In the genomic region with DNA sequence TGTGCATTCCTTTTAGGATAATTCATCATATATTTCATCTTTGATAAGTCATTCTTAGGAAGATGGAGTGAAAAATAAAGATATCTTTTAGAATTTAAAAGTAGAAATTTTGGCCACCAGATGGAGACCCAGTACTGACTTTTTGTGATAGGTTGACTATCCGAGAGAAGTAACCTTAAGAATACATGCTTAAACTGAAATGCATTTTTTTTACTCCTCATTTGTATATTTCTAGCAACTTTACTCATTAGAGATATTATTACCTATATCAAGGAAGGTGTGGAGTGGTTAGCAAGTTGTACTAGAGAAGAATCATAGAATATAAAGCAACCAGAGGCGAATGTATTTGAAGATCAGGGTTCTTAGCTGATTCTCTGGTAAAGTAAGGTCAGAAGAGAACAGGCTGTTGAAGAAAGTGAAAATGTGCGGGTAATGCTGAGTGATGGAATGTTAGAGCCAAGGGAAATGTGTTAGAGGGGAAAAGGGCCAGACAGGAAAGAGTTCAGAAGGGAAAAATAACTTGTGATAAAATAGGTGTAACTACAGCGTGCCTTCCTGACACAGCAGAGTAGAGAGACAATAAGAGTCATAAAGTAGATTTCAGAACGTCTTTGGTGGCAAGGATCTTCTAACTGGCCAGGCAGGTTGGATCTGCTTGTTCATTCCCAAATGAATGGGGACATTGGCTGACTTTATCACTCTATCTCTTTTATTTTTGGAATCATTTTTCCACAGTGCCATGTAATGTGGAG, we compare ENCODE assay signal across 9 cellular contexts. TPM values are rescaled to one million over a fixed set of nuclear protein-coding genes. Genes with fewer than 3 reads are reported as not detected.
DNase-seq lines count a peak whose midpoint lies in the region; ATAC-seq and TF ChIP-seq lines count a peak whose summit lies in the region.
"Had no signal": no experiment of that assay in that cellular context is flagged by ENCODE, and none has a peak within 500 bp of the region (broad histone marks: within the 10 kb centered on the region; RNA-seq: fewer than 3 reads in every experiment).

No MANE protein-coding gene starts in this region.

- no peak overlapping the region for H3K9ac ChIP-seq in MM.1S (ENCODE audit: low read length)

- H3K4me3 ChIP-seq in MM.1S (ENCODE audit: low read length), result no peak overlapping the region
- no peak overlapping the region for H3K4me3 ChIP-seq in right atrium auricular region

- no peak overlapping the region for H2AFZ ChIP-seq in MM.1S (ENCODE audit: low read length)

- ATAC-seq in HG02588 (IDR thresholded peaks at IDR 0.05; ENCODE audit: unreplicated experiment), result no peak
- no peak for ATAC-seq in GM18867 (IDR thresholded peaks at IDR 0.05; ENCODE audit: unreplicated experiment)
- ATAC-seq: activated CD8-positive, alpha-beta T cell treated with anti-CD3 and anti-CD28 coated beads, Interleukin-2, amount 10 ng/mL, durations not matched to agents 7 days and 5 days had no signal

- H3K4me2 ChIP-seq in MM.1S (ENCODE audit: low read depth, low read length), result no peak overlapping the region

- H3K9me3 ChIP-seq in MM.1S (replicated peaks; ENCODE audit: insufficient read depth, low read length), result no peaks in the 10 kb centered on the region
- H3K9me3 ChIP-seq in right atrium auricular region, result no peaks in the 10 kb centered on the region

- DNase-seq in MM.1S (peak; percentile 7), right atrium auricular region (ENCODE audit: low spot score) (no peak), substantia nigra (lab: John Stamatoyannopoulos, UW) (peak in 6 of 49 donors; percentile 2 to 20 (median 6)), GM20000 (ENCODE audit: low spot score) (no peak)
- DNase-seq: activated CD8-positive, alpha-beta T cell treated with anti-CD3 and anti-CD28 coated beads, Interleukin-2, amount 10 ng/mL, durations not matched to agents 7 days and 5 days had no signal

- no peaks in the 10 kb centered on the region for H4K20me1 ChIP-seq in MM.1S (ENCODE audit: insufficient read depth, low read length)

- peak; percentile 19 for TF ChIP-seq CTCF in MM.1S (IDR thresholded peaks at IDR 0.05; ENCODE audit: low read length)
- peak; percentile 72 for TF ChIP-seq CTCF in VCaP (conservative IDR thresholded peaks at IDR 0.05)
- TF ChIP-seq CTCF in right atrium auricular region (IDR thresholded peaks at IDR 0.05), result peak; percentile 36 to 67
- TF ChIP-seq CTCF in GM20000 (IDR thresholded peaks at IDR 0.05; ENCODE audit: extremely low read depth, missing control alignments), result no peak

- H3K79me2 ChIP-seq in MM.1S (ENCODE audit: low read length), result no peaks in the 10 kb centered on the region

- H3K9me2 ChIP-seq in MM.1S (replicated peaks; ENCODE audit: insufficient read depth, low read length), result no peaks in the 10 kb centered on the region

- H3K4me1 ChIP-seq in MM.1S (ENCODE audit: low read length) (no peaks in the 10 kb centered on the region), right atrium auricular region (peaks cover 0 to 6% of the 10 kb centered on the region in 2 donors)

- H3F3A ChIP-seq in MM.1S (ENCODE audit: insufficient read depth, low read length), result no peaks in the 10 kb centered on the region

- H3K27ac ChIP-seq in MM.1S (ENCODE audit: low read length), result no peak overlapping the region
- peak overlapping the region; percentile 31; the same call in 1 of the 2 replicates for H3K27ac ChIP-seq in VCaP
- peak overlapping the region in 1 of 2 donors; percentile 58 for H3K27ac ChIP-seq in right atrium auricular region
- peak overlapping the region; percentile 61 for H3K27ac ChIP-seq in substantia nigra (ENCODE audit: low read depth, low read length, poor library complexity, severe bottlenecking)

- H3K36me3 ChIP-seq in MM.1S (replicated peaks; ENCODE audit: insufficient read depth, low read length) (no peaks in the 10 kb centered on the region), right atrium auricular region (no peaks in the 10 kb centered on the region)

- H3K27me3 ChIP-seq in MM.1S (replicated peaks; ENCODE audit: insufficient read depth, low read length), result no peaks in the 10 kb centered on the region
- H3K27me3 ChIP-seq in right atrium auricular region, result no peaks in the 10 kb centered on the region

RNA-seq across cellular contexts. Expression of a gene that starts 52.3 kb away (rescaled TPM):
- total RNA-seq in right atrium auricular region, result 1 to 10 TPM in 1 of 2 donors, not detected in 1; 1.7 TPM
- total RNA-seq: activated CD8-positive, alpha-beta T cell treated with anti-CD3 and anti-CD28 coated beads, Interleukin-2, amount 10 ng/mL, durations not matched to agents 7 days and 5 days; dermis microvascular lymphatic vessel endothelial cell had no signal
